8 cellular contexts compared by ENCODE assay signal in the genomic region with DNA sequence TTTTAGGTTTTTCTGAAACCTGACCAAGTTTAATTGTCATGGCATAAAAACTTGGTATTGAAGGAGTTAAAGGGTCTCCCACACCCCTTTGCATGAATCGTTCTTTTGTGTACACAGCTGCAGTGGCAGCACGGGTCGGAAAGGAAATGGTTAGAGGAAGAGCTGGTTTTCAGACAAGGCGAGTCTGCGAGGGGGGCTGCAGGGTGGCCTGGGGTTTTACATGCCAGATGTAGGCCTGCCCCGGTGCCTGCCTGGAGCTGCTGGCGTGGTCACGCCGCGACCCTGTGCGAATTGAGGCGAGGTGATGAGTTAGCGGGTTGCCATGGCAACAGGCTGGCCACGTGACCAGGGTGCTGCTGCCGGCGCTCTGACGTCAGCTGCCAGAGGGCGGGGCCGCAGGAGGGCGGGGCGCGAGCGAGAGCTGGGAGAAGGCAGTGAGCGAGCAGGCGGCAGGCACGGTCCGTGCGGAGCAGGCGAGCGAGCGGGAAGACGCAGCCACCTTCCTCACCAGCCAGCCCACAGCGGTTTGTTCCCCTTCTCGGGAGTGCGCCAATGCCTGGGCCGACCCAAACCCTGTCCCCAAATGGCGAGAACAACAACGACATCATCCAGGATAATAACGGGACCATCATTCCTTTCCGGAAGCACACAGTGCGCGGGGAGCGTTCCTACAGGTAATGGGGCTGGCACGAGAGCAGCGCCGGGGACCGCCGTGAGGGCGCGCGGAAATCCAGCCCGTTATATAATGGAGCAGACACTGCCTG. TPM values are rescaled to one million over a fixed set of nuclear protein-coding genes. Genes with fewer than 3 reads are reported as not detected.
A peak's percentile ranks its signal among the peaks of the same experiment; 100 is the strongest.
DNase-seq lines count a peak whose midpoint lies in the region; ATAC-seq, FAIRE-seq and TF ChIP-seq lines count a peak whose summit lies in the region.

A gene (plus strand): TSS at position 426 of the 764 bp plus-strand sequence. CDS start 127 bp downstream, at position 553.

- CTCF ChIA-PET in T-cell (lab: Charles Lee) = interaction anchor here (0.5 to 7.5 kb wide), 10 partner anchors 13 to 345 kb away, joined by 3 to 152 read pairs (median 3); no protein-coding TSS in a partner anchor

- peak in 1 of 6 experiments; percentile 6 for TF ChIP-seq CTCF in adrenal gland (IDR thresholded peaks at IDR 0.05)
- peak in 1 of 12 donors; percentile 9 for TF ChIP-seq CTCF in heart left ventricle (IDR thresholded peaks at IDR 0.05)
- no peak for TF ChIP-seq CTCF in upper lobe of left lung (IDR thresholded peaks at IDR 0.05)

- ATAC-seq in HG02840 (IDR thresholded peaks at IDR 0.05; ENCODE audit: low FRiP score, unreplicated experiment) = peak; percentile 77
- peak; percentile 82 to 89 (median 84) for ATAC-seq in T-cell (replicated peaks in 1 of 4)
- ATAC-seq in heart left ventricle = peak; percentile 93 to 97 (median 96)
- peak; percentile 98 for ATAC-seq in upper lobe of left lung (ENCODE audit: low FRiP score in 2 of 2)

- H3K4me3 ChIP-seq in adrenal gland = peak within 1 kb of the TSS; percentile 22 to 90 (median 68)
- H3K4me3 ChIP-seq in heart left ventricle = peak within 1 kb of the TSS; percentile 66 to 96 (median 92)
- peak within 1 kb of the TSS; percentile 72 to 93 (median 74) for H3K4me3 ChIP-seq in upper lobe of left lung

- H3K4me1 ChIP-seq in adrenal gland (replicated peaks in 1 of 2) = peaks cover 26 to 58% of the 10 kb centered on the region in 2 donors
- H3K4me1 ChIP-seq in heart left ventricle = peaks cover 0 to 77% (median 36%) of the 10 kb centered on the region in 12 donors
- H3K4me1 ChIP-seq in upper lobe of left lung = peaks cover 37 to 43% (median 41%) of the 10 kb centered on the region in 4 donors

- POLR2A ChIA-PET in T-cell (lab: Charles Lee) = interaction anchor here (0.6 to 4.9 kb wide), 18 partner anchors 9 to 453 kb away, joined by 3 to 161 read pairs (median 4); a partner anchor contains a TSS

- 0 to 1% (median 0%) methylated on average over 5 to 52 of the region's 52 CpGs for WGBS in adrenal gland, 4 donors
- WGBS in heart left ventricle, 4 donors = 0% methylated on average over 13 to 52 of the region's 52 CpGs
- 0% methylated on average over 4 to 42 of the region's 52 CpGs for WGBS in upper lobe of left lung, 2 donors

- TF ChIP-seq POLR2A in GM12891 (IDR thresholded peaks at IDR 0.05; ENCODE audit: low read depth, low read length) (peak; percentile 91), adrenal gland (IDR thresholded peaks at IDR 0.05) (peak; percentile 88 to 99), heart left ventricle (IDR thresholded peaks at IDR 0.05) (peak; percentile 92 to 98), upper lobe of left lung (IDR thresholded peaks at IDR 0.05) (peak in 3 of 4 donors; percentile 83 to 97 (median 95))

- H3K4me1 Mint-ChIP-seq in T-cell = peaks cover 60 to 76% (median 64%) of the 10 kb centered on the region in 3 donors

- H3K9me3 Mint-ChIP-seq in T-cell = no peaks in the 10 kb centered on the region

- H3K36me3 Mint-ChIP-seq in T-cell = no peaks in the 10 kb centered on the region

- peak; percentile 99 for FAIRE-seq in GM12891 (lab: Jason Lieb, UNC)

- H3K27ac ChIP-seq in adrenal gland = peak within 1 kb of the TSS; percentile 1 to 95 (median 92)
- H3K27ac ChIP-seq in heart left ventricle = peak within 1 kb of the TSS; percentile 75 to 95 (median 89)
- peak within 1 kb of the TSS; percentile 82 to 90 (median 88) for H3K27ac ChIP-seq in upper lobe of left lung

- intact Hi-C loops in adrenal gland (cut with DNase I) = no loop called here
- intact Hi-C loops in heart left ventricle (cut with DNase I) = loop anchor here in 8 of 10 donors (2.0 to 10.0 kb wide), 8 partner anchors 36 to 200 kb away; a partner anchor contains a TSS
- intact Hi-C loops in posterior cingulate gyrus (cut with DNase I) = loop anchor here (2.0 to 5.0 kb wide), 3 partner anchors 62 to 301 kb away; a partner anchor contains a TSS

- TF ChIP-seq EP300 in upper lobe of left lung (IDR thresholded peaks at IDR 0.05) = peak in 1 of 4 donors; percentile 42

- no peaks in the 10 kb centered on the region for H3K27me3 Mint-ChIP-seq in T-cell

- H3K9me3 ChIP-seq in adrenal gland (replicated peaks in 1 of 3) = no peaks in the 10 kb centered on the region
- H3K9me3 ChIP-seq in heart left ventricle = no peaks in the 10 kb centered on the region
- H3K9me3 ChIP-seq in upper lobe of left lung = no peaks in the 10 kb centered on the region

- H3K4me3 Mint-ChIP-seq in T-cell = peak within 1 kb of the TSS; percentile 89 to 98 (median 90)

- H3K36me3 ChIP-seq in adrenal gland (replicated peaks in 1 of 2) (no peaks in the 10 kb centered on the region), heart left ventricle (no peaks in the 10 kb centered on the region), upper lobe of left lung (no peaks in the 10 kb centered on the region)

- peak within 1 kb of the TSS; percentile 96 to 98 for H3K27ac Mint-ChIP-seq in T-cell

- H3K27me3 ChIP-seq in adrenal gland (no peaks in the 10 kb centered on the region), heart left ventricle (no peaks in the 10 kb centered on the region), upper lobe of left lung (no peaks in the 10 kb centered on the region)

- peak; percentile 75 for DNase-seq in GM12891 (ENCODE audit: insufficient read length, low spot score)
- DNase-seq in NCI-H1436 treated with DMSO at 0.1 percent for 48 hours (lab: John Stamatoyannopoulos, UW) = peak; percentile 89
- peak; percentile 96 to 100 (median 99) for DNase-seq in T-cell
- peak; percentile 98 to 100 (median 99) for DNase-seq in adrenal gland
- DNase-seq in heart left ventricle = peak; percentile 99 to 100 (median 99)
- peak; percentile 98 to 100 (median 100) for DNase-seq in posterior cingulate gyrus
- peak; percentile 100 for DNase-seq in upper lobe of left lung

TF ChIP-seq in GM12891, 5 proteins besides CTCF, POLR2A, EP300 and RAD21:
- TF ChIP-seq POU2F2 (IDR thresholded peaks at IDR 0.05; ENCODE audit: low read depth, low read length) (no peak; the same call in 1 of the 2 replicates), POLR2AphosphoS5 (IDR thresholded peaks at IDR 0.05; ENCODE audit: low read depth, low read length) (peak; percentile 92), TAF1 (IDR thresholded peaks at IDR 0.05; ENCODE audit: low read depth, low read length) (peak; percentile 70)

RNA-seq across cellular contexts. Expression of the gene that starts here (rescaled TPM):
- 12.3 TPM for polyA plus RNA-seq in GM12891 (2012; ENCODE audit: low read depth, missing spikeins)
- total RNA-seq in T-cell (10 to 100 TPM; 45.6 to 96.7 (median 53.9) TPM), adrenal gland (100 to 1,000 TPM in 3 of 8 donors, 10 to 100 TPM in 5; 42.7 to 144 (median 89.1) TPM), heart left ventricle (100 to 1,000 TPM in 8 of 9 donors, 10 to 100 TPM in 1; 80.2 to 190 (median 137) TPM), upper lobe of left lung (10 to 100 TPM; 21.2 to 35.5 (median 27.8) TPM)
- polyA plus RNA-seq in adrenal gland (10 to 100 TPM; 30.2 to 89.3 (median 39.4) TPM), heart left ventricle (100 to 1,000 TPM in 1 of 2 donors, 10 to 100 TPM in 1; 36.4 to 138 TPM)

Comparison
In these comparisons a context has a peak if more than half of its experiments do, and no peak if none do; other contexts are left out.
1. Peak in every context shown above with its lines: DNase-seq, ATAC-seq, H3K4me3 ChIP-seq and H3K27ac ChIP-seq.
2. intact Hi-C loops: an anchor here in heart left ventricle (2.0 to 10.0 kb wide) and posterior cingulate gyrus (2.0 to 5.0 kb wide); none called in adrenal gland.